13 cellular contexts compared by ENCODE assay signal in genomic region chr17:67452681-67453554, GRCh38.
DNase-seq lines count a peak whose midpoint lies in the region; ATAC-seq lines count a peak whose summit lies in the region.
"Had no signal": no experiment of that assay in that cellular context is flagged by ENCODE, and none has a peak within 500 bp of the region (broad histone marks: within the 10 kb centered on the region; RNA-seq: fewer than 3 reads in every experiment).

No MANE protein-coding gene starts in this region.

- H3K23ac ChIP-seq in trophoblast cell (ENCODE audit: low read length): no peak overlapping the region

- H3K27ac Mint-ChIP-seq in activated CD4-positive, alpha-beta T cell treated with anti-CD3 and anti-CD28 coated beads, Interleukin-2, amount 10 ng/mL, durations not matched to agents 24 days and 14 days: peak overlapping the region; percentile 97
- H3K27ac Mint-ChIP-seq in activated naive CD8-positive, alpha-beta T cell: peak overlapping the region; percentile 93

- no peak overlapping the region for H2AFZ ChIP-seq in trophoblast cell (ENCODE audit: insufficient read depth, low read length, poor library complexity)

- no peaks in the 10 kb centered on the region for H3K4me1 ChIP-seq in trophoblast cell (ENCODE audit: control insufficient read depth in 1 of 2, insufficient read depth in 2 of 2, low read length in 2 of 2)

- H2AK5ac ChIP-seq in trophoblast cell (ENCODE audit: low read length): no peak overlapping the region

- peaks cover under 1% of the 10 kb centered on the region for H3K9me3 Mint-ChIP-seq in activated CD4-positive, alpha-beta T cell treated with anti-CD3 and anti-CD28 coated beads, Interleukin-2, amount 10 ng/mL, durations not matched to agents 24 days and 14 days
- H3K9me3 Mint-ChIP-seq in activated naive CD8-positive, alpha-beta T cell (ENCODE audit: low read depth): peaks cover under 1% of the 10 kb centered on the region

- H3K4me3 Mint-ChIP-seq in activated CD4-positive, alpha-beta T cell treated with anti-CD3 and anti-CD28 coated beads, Interleukin-2, amount 10 ng/mL, durations not matched to agents 24 days and 14 days: peak overlapping the region; percentile 76
- peak overlapping the region; percentile 78 for H3K4me3 Mint-ChIP-seq in activated naive CD8-positive, alpha-beta T cell
- H3K4me3 Mint-ChIP-seq: neural crest cell had no signal

- peaks cover 0 to 2% of the 10 kb centered on the region in 2 experiments for H3K36me3 ChIP-seq in trophoblast cell (ENCODE audit: control insufficient read depth in 1 of 2, insufficient read depth in 2 of 2, low read length in 2 of 2)
- H3K36me3 ChIP-seq: vagina had no signal

- H3K9me3 ChIP-seq in trophoblast cell (ENCODE audit: insufficient read depth, low read depth, low read length): peaks cover 2% of the 10 kb centered on the region
- H3K9me3 ChIP-seq: vagina had no signal

- no CpG with 5 or more reads among the region's 10 CpGs for WGBS in trophoblast cell (ENCODE audit: extremely low coverage, insufficient coverage, insufficient read length)

- H3K4me1 Mint-ChIP-seq in activated CD4-positive, alpha-beta T cell treated with anti-CD3 and anti-CD28 coated beads, Interleukin-2, amount 10 ng/mL, durations not matched to agents 24 days and 14 days: peaks cover 60% of the 10 kb centered on the region
- peaks cover 92% of the 10 kb centered on the region for H3K4me1 Mint-ChIP-seq in activated naive CD8-positive, alpha-beta T cell (ENCODE audit: low read depth)

- H2BK12ac ChIP-seq in trophoblast cell (ENCODE audit: low read length): no peak overlapping the region

- ATAC-seq in HG03354 (IDR thresholded peaks at IDR 0.05; ENCODE audit: poor library complexity, severe bottlenecking, unreplicated experiment) (peak; percentile 73), HG03460 (IDR thresholded peaks at IDR 0.05; ENCODE audit: unreplicated experiment) (no peak)

- no peaks in the 10 kb centered on the region for H3K79me2 ChIP-seq in trophoblast cell (ENCODE audit: control insufficient read depth, insufficient read depth, low read length, poor library complexity)

- H3K27ac ChIP-seq in trophoblast cell (ENCODE audit: low read depth, low read length): no peak overlapping the region
- H3K27ac ChIP-seq: vagina had no signal

- H2BK120ac ChIP-seq in trophoblast cell (ENCODE audit: insufficient read depth, low read length, poor library complexity): no peak overlapping the region

- no peaks in the 10 kb centered on the region for H3K27me3 Mint-ChIP-seq in activated CD4-positive, alpha-beta T cell treated with anti-CD3 and anti-CD28 coated beads, Interleukin-2, amount 10 ng/mL, durations not matched to agents 24 days and 14 days
- no peaks in the 10 kb centered on the region for H3K27me3 Mint-ChIP-seq in activated naive CD8-positive, alpha-beta T cell

- H3K36me3 Mint-ChIP-seq in activated CD4-positive, alpha-beta T cell treated with anti-CD3 and anti-CD28 coated beads, Interleukin-2, amount 10 ng/mL, durations not matched to agents 24 days and 14 days (ENCODE audit: low read depth): peaks cover 10% of the 10 kb centered on the region
- peaks cover 7% of the 10 kb centered on the region for H3K36me3 Mint-ChIP-seq in activated naive CD8-positive, alpha-beta T cell

- DNase-seq in activated CD4-positive, alpha-beta T cell treated with anti-CD3 and anti-CD28 coated beads, Interleukin-2, amount 10 ng/mL, durations not matched to agents 24 days and 14 days: peak; percentile 83
- no peak for DNase-seq in activated CD4-positive, alpha-beta T cell treated with anti-CD3 and anti-CD28 coated beads for 48 hours
- peak in 4 of 6 experiments; percentile 32 to 82 (median 78) for DNase-seq in stimulated activated naive CD4-positive, alpha-beta T cell (lab: John Stamatoyannopoulos, UW)
- no peak for DNase-seq in RPMI8226
- DNase-seq in trophoblast cell: no peak
- DNase-seq: activated effector memory CD4-positive, alpha-beta T cell treated with Interleukin-2 at 50 U/mL for 16 hours; NCI-H2171; stimulated activated CD4-positive, alpha-beta T cell treated with anti-CD3 and anti-CD28 coated beads, Interleukin-4, amount 100 ng/mL, for 4 hours had no signal

- H4K8ac ChIP-seq in trophoblast cell (ENCODE audit: low read depth, low read length): no peak overlapping the region

- no peak overlapping the region for H4K91ac ChIP-seq in trophoblast cell (ENCODE audit: low read depth, low read length)

- H3K18ac ChIP-seq in trophoblast cell (ENCODE audit: low read length): no peak overlapping the region

- no peak overlapping the region for H4K12ac ChIP-seq in trophoblast cell (ENCODE audit: low read depth, low read length)

- H3K4me2 ChIP-seq in trophoblast cell (ENCODE audit: low read length): no peak overlapping the region

- H2BK5ac ChIP-seq in trophoblast cell (ENCODE audit: low read depth, low read length, poor library complexity): no peak overlapping the region

- no peak overlapping the region for H3K4ac ChIP-seq in trophoblast cell (ENCODE audit: low read depth, low read length)

- intact Hi-C loops in activated CD4-positive, alpha-beta T cell treated with anti-CD3 and anti-CD28 coated beads, Interleukin-2, amount 10 ng/mL, durations not matched to agents 24 days and 14 days (cut with micrococcal nuclease): loop anchor here (1.0 kb wide), 6 partner anchors 8 to 63 kb away; no protein-coding TSS in a partner anchor

- H3K27me3 ChIP-seq in trophoblast cell (ENCODE audit: insufficient read depth, low read length): no peaks in the 10 kb centered on the region
- H3K27me3 ChIP-seq: vagina had no signal

- no peak overlapping the region for H3K9ac ChIP-seq in trophoblast cell (ENCODE audit: low read length)

- no peak overlapping the region for H3K14ac ChIP-seq in trophoblast cell (ENCODE audit: low read length)

- H3K79me1 ChIP-seq in trophoblast cell (ENCODE audit: low read length): no peaks in the 10 kb centered on the region

- H3K4me3 ChIP-seq in trophoblast cell (ENCODE audit: low read depth, low read length): no peak overlapping the region
- H3K4me3 ChIP-seq: vagina had no signal

Comparison
In these comparisons a context has a peak if more than half of its experiments do, and no peak if none do; other contexts are left out.
1. DNase-seq: peak in activated CD4-positive, alpha-beta T cell treated with anti-CD3 and anti-CD28 coated beads, Interleukin-2, amount 10 ng/mL, durations not matched to agents 24 days and 14 days (single experiment) and stimulated activated naive CD4-positive, alpha-beta T cell (4 of 6); none in activated CD4-positive, alpha-beta T cell treated with anti-CD3 and anti-CD28 coated beads for 48 hours (single experiment), RPMI8226 (single experiment) and trophoblast cell (0 of 2).